In genomic region chr2:227472265-227473018, GRCh38 we compare ENCODE assay signal across 8 cellular contexts. TPM values are rescaled to one million over a fixed set of nuclear protein-coding genes. Genes with fewer than 3 reads are reported as not detected.
A peak's percentile ranks its signal among the peaks of the same experiment; 100 is the strongest.
DNase-seq lines count a peak whose midpoint lies in the region; ATAC-seq and TF ChIP-seq lines count a peak whose summit lies in the region.

No MANE protein-coding gene starts in this region.

- DNase-seq in GM10248 (ENCODE audit: extremely low spot score) (peak; percentile 67), esophagus muscularis mucosa (ENCODE audit: extremely low spot score) (no peak), upper lobe of right lung (peak; percentile 82), NCI-H2171 treated with DMSO at 0.1 percent for 48 hours (lab: John Stamatoyannopoulos, UW) (no peak)
- peak; percentile 53 for DNase-seq in activated CD8-positive, alpha-beta memory T cell treated with anti-CD3 and anti-CD28 coated beads, Interleukin-2, amount 50 U/mL, for 4 hours
- peak in 8 of 10 donors; percentile 29 to 78 (median 42) for DNase-seq in naive thymus-derived CD8-positive, alpha-beta T cell

- H3K36me3 Mint-ChIP-seq in naive thymus-derived CD8-positive, alpha-beta T cell, result peaks cover 0 to 4% (median 0%) of the 10 kb centered on the region in 3 donors

- no peak for TF ChIP-seq RAD21 in Ishikawa (IDR thresholded peaks at IDR 0.05; ENCODE audit: low read depth)

- H3K36me3 ChIP-seq in esophagus muscularis mucosa, result no peaks in the 10 kb centered on the region
- no peaks in the 10 kb centered on the region for H3K36me3 ChIP-seq in upper lobe of right lung

- peak overlapping the region in 8 of 10 donors; percentile 57 to 94 (median 90) for H3K27ac Mint-ChIP-seq in naive thymus-derived CD8-positive, alpha-beta T cell

- H3K27me3 ChIP-seq in esophagus muscularis mucosa, result no peaks in the 10 kb centered on the region
- no peaks in the 10 kb centered on the region for H3K27me3 ChIP-seq in upper lobe of right lung

- H3K4me1 Mint-ChIP-seq in naive thymus-derived CD8-positive, alpha-beta T cell, result peaks cover 25 to 57% (median 52%) of the 10 kb centered on the region in 4 donors

- intact Hi-C loops in esophagus muscularis mucosa (cut with DNase I) (loop anchor here (5.0 kb wide), 2 partner anchors 65 to 295 kb away; no protein-coding TSS in a partner anchor), upper lobe of right lung (cut with DNase I) (no loop called here)

- TF ChIP-seq EP300 in Ishikawa (IDR thresholded peaks at IDR 0.05; ENCODE audit: borderline replicate concordance) (no peak), esophagus muscularis mucosa (IDR thresholded peaks at IDR 0.05) (no peak)

- TF ChIP-seq CTCF in GM10248 (IDR thresholded peaks at IDR 0.05; ENCODE audit: control extremely low read depth, extremely low read depth, low read depth, missing control alignments) (no peak), esophagus muscularis mucosa (IDR thresholded peaks at IDR 0.05) (no peak), upper lobe of right lung (IDR thresholded peaks at IDR 0.05) (no peak)

- no peaks in the 10 kb centered on the region for H3K27me3 Mint-ChIP-seq in naive thymus-derived CD8-positive, alpha-beta T cell

- H3K27ac ChIP-seq in esophagus muscularis mucosa (replicated peaks in 1 of 4), result peak overlapping the region; percentile 92 to 94 (median 94)
- peak overlapping the region; percentile 90 for H3K27ac ChIP-seq in upper lobe of right lung

- H3K9me3 ChIP-seq in esophagus muscularis mucosa, result no peaks in the 10 kb centered on the region
- H3K9me3 ChIP-seq in upper lobe of right lung, result no peaks in the 10 kb centered on the region

- WGBS in esophagus muscularis mucosa, result under 1% methylated on average over 33 of the region's 96 CpGs

- no peaks in the 10 kb centered on the region for H3K9me3 Mint-ChIP-seq in naive thymus-derived CD8-positive, alpha-beta T cell

- H3K4me1 ChIP-seq in esophagus muscularis mucosa (peaks cover 11 to 46% (median 42%) of the 10 kb centered on the region in 4 donors), upper lobe of right lung (peaks cover 25% of the 10 kb centered on the region)

- ATAC-seq in GM21717 (IDR thresholded peaks at IDR 0.05; ENCODE audit: unreplicated experiment) (peak; percentile 63), upper lobe of right lung (peak; percentile 73)
- peak; percentile 68 to 78 for ATAC-seq in naive thymus-derived CD8-positive, alpha-beta T cell

- H3K4me3 ChIP-seq in esophagus muscularis mucosa, result peak overlapping the region; percentile 97 to 99 (median 98)
- peak overlapping the region; percentile 78 for H3K4me3 ChIP-seq in upper lobe of right lung

- no peak for TF ChIP-seq POLR2A in esophagus muscularis mucosa (IDR thresholded peaks at IDR 0.05; ENCODE audit: low read depth)

- H3K4me3 Mint-ChIP-seq in naive thymus-derived CD8-positive, alpha-beta T cell, result peak overlapping the region; percentile 65 to 94 (median 91)

- POLR2A ChIA-PET in GM10248 (lab: Yijun Ruan, JAX), result no interaction called here
- POLR2A ChIA-PET in naive thymus-derived CD8-positive, alpha-beta T cell (lab: Charles Lee), result interaction anchor here (0.6 to 1.8 kb wide), 4 partner anchors 8 to 147 kb away, joined by 3 to 4 read pairs (median 3); no protein-coding TSS in a partner anchor

- CTCF ChIA-PET in GM10248 (lab: Yijun Ruan, JAX), result interaction anchor here (0.8 to 1.7 kb wide), 11 partner anchors 8 to 299 kb away, joined by 3 to 6 read pairs (median 4); no protein-coding TSS in a partner anchor

TF ChIP-seq in Ishikawa, 13 proteins besides CTCF, POLR2A, EP300 and RAD21:
- TF ChIP-seq, protein P1, sequence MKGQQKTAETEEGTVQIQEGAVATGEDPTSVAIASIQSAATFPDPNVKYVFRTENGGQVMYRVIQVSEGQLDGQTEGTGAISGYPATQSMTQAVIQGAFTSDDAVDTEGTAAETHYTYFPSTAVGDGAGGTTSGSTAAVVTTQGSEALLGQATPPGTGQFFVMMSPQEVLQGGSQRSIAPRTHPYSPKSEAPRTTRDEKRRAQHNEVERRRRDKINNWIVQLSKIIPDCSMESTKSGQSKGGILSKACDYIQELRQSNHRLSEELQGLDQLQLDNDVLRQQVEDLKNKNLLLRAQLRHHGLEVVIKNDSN (IDR thresholded peaks at IDR 0.05), result no peak
- TF ChIP-seq ZBTB7A (IDR thresholded peaks at IDR 0.05; ENCODE audit: low read depth) (no peak), YY1 (IDR thresholded peaks at IDR 0.05; ENCODE audit: low read depth) (peak; percentile 81), TAF1 (IDR thresholded peaks at IDR 0.05; ENCODE audit: low read depth) (0 out of 2 replicates have a peak, but pooled peaks have one; percentile 25), EGR1 (IDR thresholded peaks at IDR 0.05) (peak; percentile 8; the same call in 1 of the 2 replicates), TEAD4 (IDR thresholded peaks at IDR 0.05) (no peak)
- TF ChIP-seq, protein P2, sequence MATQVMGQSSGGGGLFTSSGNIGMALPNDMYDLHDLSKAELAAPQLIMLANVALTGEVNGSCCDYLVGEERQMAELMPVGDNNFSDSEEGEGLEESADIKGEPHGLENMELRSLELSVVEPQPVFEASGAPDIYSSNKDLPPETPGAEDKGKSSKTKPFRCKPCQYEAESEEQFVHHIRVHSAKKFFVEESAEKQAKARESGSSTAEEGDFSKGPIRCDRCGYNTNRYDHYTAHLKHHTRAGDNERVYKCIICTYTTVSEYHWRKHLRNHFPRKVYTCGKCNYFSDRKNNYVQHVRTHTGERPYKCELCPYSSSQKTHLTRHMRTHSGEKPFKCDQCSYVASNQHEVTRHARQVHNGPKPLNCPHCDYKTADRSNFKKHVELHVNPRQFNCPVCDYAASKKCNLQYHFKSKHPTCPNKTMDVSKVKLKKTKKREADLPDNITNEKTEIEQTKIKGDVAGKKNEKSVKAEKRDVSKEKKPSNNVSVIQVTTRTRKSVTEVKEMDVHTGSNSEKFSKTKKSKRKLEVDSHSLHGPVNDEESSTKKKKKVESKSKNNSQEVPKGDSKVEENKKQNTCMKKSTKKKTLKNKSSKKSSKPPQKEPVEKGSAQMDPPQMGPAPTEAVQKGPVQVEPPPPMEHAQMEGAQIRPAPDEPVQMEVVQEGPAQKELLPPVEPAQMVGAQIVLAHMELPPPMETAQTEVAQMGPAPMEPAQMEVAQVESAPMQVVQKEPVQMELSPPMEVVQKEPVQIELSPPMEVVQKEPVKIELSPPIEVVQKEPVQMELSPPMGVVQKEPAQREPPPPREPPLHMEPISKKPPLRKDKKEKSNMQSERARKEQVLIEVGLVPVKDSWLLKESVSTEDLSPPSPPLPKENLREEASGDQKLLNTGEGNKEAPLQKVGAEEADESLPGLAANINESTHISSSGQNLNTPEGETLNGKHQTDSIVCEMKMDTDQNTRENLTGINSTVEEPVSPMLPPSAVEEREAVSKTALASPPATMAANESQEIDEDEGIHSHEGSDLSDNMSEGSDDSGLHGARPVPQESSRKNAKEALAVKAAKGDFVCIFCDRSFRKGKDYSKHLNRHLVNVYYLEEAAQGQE (IDR thresholded peaks at IDR 0.05; ENCODE audit: low read depth), result no peak

RNA-seq across cellular contexts. Expression of gene AGFG1, which starts 0.5 kb away (rescaled TPM):
- total RNA-seq in esophagus muscularis mucosa, result 10 to 100 TPM; 27.4 to 73.4 (median 52.7) TPM
- total RNA-seq in naive thymus-derived CD8-positive, alpha-beta T cell, result 10 to 100 TPM; 52.9 to 55.0 TPM
- 10 to 100 TPM; 11.8 to 41.5 (median 24.6) TPM for polyA plus RNA-seq in naive thymus-derived CD8-positive, alpha-beta T cell
- total RNA-seq in upper lobe of right lung, result 92.9 TPM

Comparison
In these comparisons a context has a peak if more than half of its experiments do, and no peak if none do; other contexts are left out.
1. DNase-seq: peak in GM10248 (single experiment), activated CD8-positive, alpha-beta memory T cell treated with anti-CD3 and anti-CD28 coated beads, Interleukin-2, amount 50 U/mL, for 4 hours (single experiment), naive thymus-derived CD8-positive, alpha-beta T cell (8 of 10) and upper lobe of right lung (single experiment); none in esophagus muscularis mucosa (single experiment) and NCI-H2171 treated with DMSO at 0.1 percent for 48 hours (single experiment).
2. Peak in every context shown above with its lines, with median percentiles within 50 percentile points of each other: ATAC-seq.